Comparison of ENCODE assay signal across 22 cellular contexts in the genomic region with DNA sequence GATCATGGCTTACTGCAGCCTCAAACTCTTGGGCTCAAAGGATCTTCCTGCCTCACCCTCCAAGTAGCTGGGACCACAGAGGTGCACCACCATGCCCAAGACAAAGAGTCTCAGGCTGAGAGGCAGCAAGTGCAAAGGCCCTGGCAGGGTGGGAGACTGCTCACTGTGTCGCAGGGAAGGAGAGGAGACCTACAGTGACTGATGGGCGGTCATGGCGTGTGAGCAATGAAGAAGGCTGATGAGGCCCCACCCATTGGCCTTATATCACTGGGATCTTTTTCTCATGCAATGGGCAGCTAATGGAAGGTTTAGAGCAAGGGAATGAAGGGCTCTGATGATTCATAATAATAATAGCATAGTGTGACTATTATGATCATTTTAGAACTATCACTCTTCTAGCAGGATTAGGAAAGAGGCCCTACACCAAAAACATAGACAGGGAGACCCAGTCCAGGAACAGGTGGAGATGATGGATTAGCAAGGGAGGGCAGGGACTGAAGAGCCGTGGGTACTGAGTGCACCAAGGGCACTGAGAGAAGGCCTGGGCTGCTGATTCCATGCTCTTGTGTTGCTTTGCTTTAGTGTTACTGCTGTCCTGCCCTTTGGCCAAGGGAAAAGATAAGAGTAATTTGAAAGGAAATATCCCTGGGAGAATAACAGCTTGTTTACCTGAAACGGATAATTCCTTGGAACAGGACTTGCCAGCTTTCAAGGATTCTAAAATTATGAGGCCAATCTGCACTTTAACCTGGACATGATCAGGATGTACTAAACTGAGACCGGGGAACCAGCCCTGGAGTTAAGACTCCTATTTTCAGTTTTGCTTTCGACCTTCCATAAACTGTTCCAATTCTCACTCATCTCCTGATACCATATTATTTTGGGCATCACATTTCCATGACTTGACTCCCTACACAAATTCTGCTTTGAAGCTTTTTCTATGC. TPM values are rescaled to one million over a fixed set of nuclear protein-coding genes. Genes with fewer than 3 reads are reported as not detected.
DNase-seq lines count a peak whose midpoint lies in the region; ATAC-seq, FAIRE-seq and TF ChIP-seq lines count a peak whose summit lies in the region.
"Had no signal": no experiment of that assay in that cellular context is flagged by ENCODE, and none has a peak within 500 bp of the region (broad histone marks: within the 10 kb centered on the region; RNA-seq: fewer than 3 reads in every experiment).

No MANE protein-coding gene starts in this region.

- H2BK15ac ChIP-seq in H1 (ENCODE audit: low read length): no peak overlapping the region

- H3K4me1 Mint-ChIP-seq in activated CD8-positive, alpha-beta T cell treated with anti-CD3 and anti-CD28 coated beads for 36 hours (ENCODE audit: low read depth): peaks cover 58% of the 10 kb centered on the region
- peaks cover 55% of the 10 kb centered on the region for H3K4me1 Mint-ChIP-seq in activated CD8-positive, alpha-beta T cell treated with anti-CD3 and anti-CD28 coated beads, Interleukin-2, amount 10 ng/mL, durations not matched to agents 7 days and 5 days (ENCODE audit: low read depth)

- no peak overlapping the region for H3K14ac ChIP-seq in H1 (ENCODE audit: insufficient read length)

- H2AK5ac ChIP-seq in H1 (ENCODE audit: low read depth, low read length): no peak overlapping the region

- H4K91ac ChIP-seq in H1 (replicated peaks; ENCODE audit: insufficient read length, low read length): no peak overlapping the region

- H4K8ac ChIP-seq in H1 (ENCODE audit: extremely low read depth, insufficient read depth, low read length): no peak overlapping the region

- H3K9me3 Mint-ChIP-seq in activated CD8-positive, alpha-beta T cell treated with anti-CD3 and anti-CD28 coated beads for 36 hours: no peaks in the 10 kb centered on the region
- no peaks in the 10 kb centered on the region for H3K9me3 Mint-ChIP-seq in activated CD8-positive, alpha-beta T cell treated with anti-CD3 and anti-CD28 coated beads, Interleukin-2, amount 10 ng/mL, durations not matched to agents 7 days and 5 days (ENCODE audit: insufficient read depth)

- no peak overlapping the region; the same call in 1 of the 2 replicates for H3K18ac ChIP-seq in H1 (ENCODE audit: extremely low read depth, low read length)

- H3K79me1 ChIP-seq in H1 (ENCODE audit: low read depth, low read length): no peaks in the 10 kb centered on the region

- H3K9me2 ChIP-seq in Karpas-422 (replicated peaks; ENCODE audit: insufficient read depth, low read length): no peaks in the 10 kb centered on the region

- intact Hi-C loops in activated CD8-positive, alpha-beta T cell treated with anti-CD3 and anti-CD28 coated beads for 36 hours (cut with micrococcal nuclease): no loop called here
- intact Hi-C loops in spleen (cut with DNase I; ENCODE audit: low total_unique reads): no loop called here

- no peak for TF ChIP-seq EP300 in H1 (IDR thresholded peaks at IDR 0.05; ENCODE audit: borderline replicate concordance in 1 of 2, low read depth in 2 of 2, low read length in 2 of 2)

- H2BK12ac ChIP-seq in H1 (ENCODE audit: low read depth, low read length): peak overlapping the region; percentile 39; the same call in 1 of the 2 replicates

- no peak overlapping the region for H3K4me3 ChIP-seq in Karpas-422 (ENCODE audit: low read length)
- H3K4me3 ChIP-seq in H1 (ENCODE audit: extremely low read depth in 1 of 4, insufficient read depth in 2 of 4, low read depth in 3 of 4, low read length in 4 of 4): no peak overlapping the region
- H3K4me3 ChIP-seq in spleen: no peak overlapping the region
- H3K4me3 ChIP-seq: adrenal gland, suprapubic skin had no signal

- H4K20me1 ChIP-seq in Karpas-422 (ENCODE audit: insufficient read depth, low read depth, low read length) (no peaks in the 10 kb centered on the region), H1 (replicated peaks in 1 of 2; ENCODE audit: control insufficient read depth in 1 of 2, insufficient read depth in 2 of 2, low read length in 2 of 2) (no peaks in the 10 kb centered on the region)

- H3K27me3 ChIP-seq in Karpas-422 (ENCODE audit: low read length) (no peaks in the 10 kb centered on the region), H1 (replicated peaks in 1 of 4; ENCODE audit: control insufficient read depth in 3 of 4, extremely low read depth in 1 of 4, insufficient read depth in 3 of 4, low read length in 3 of 4) (no peaks in the 10 kb centered on the region), spleen (replicated peaks in 1 of 7) (peaks cover 0 to 5% (median 0%) of the 10 kb centered on the region in 7 donors)
- H3K27me3 ChIP-seq: adrenal gland, neutrophil, suprapubic skin had no signal

- no peak for TF ChIP-seq RAD21 in H1 (IDR thresholded peaks at IDR 0.05 in 1 of 2, conservative IDR thresholded peaks at IDR 0.05 in 1 of 2; ENCODE audit: low read depth in 2 of 2, low read length in 2 of 2)

- POLR2A ChIA-PET in activated CD8-positive, alpha-beta T cell treated with anti-CD3 and anti-CD28 coated beads for 36 hours (lab: Charles Lee): interaction anchor here (0.7 to 0.8 kb wide), 2 partner anchors 10 to 48 kb away, joined by 3 read pairs; no protein-coding TSS in a partner anchor
- POLR2A ChIA-PET in activated CD8-positive, alpha-beta T cell treated with anti-CD3 and anti-CD28 coated beads, Interleukin-2, amount 10 ng/mL, durations not matched to agents 7 days and 5 days (lab: Charles Lee): interaction anchor here (0.8 kb wide), 1 partner anchor 73 kb away, joined by 3 read pairs; no protein-coding TSS in a partner anchor
- POLR2A ChIA-PET in H1 (lab: Charles Lee; ENCODE audit: partially characterized antibody): no interaction called here

- no peak overlapping the region for H4K5ac ChIP-seq in H1 (ENCODE audit: insufficient read length, low read depth, low read length)

- H3K4me1 ChIP-seq in Karpas-422 (ENCODE audit: low read length) (peaks cover 13% of the 10 kb centered on the region), H1 (replicated peaks in 1 of 4; ENCODE audit: control insufficient read depth in 3 of 4, insufficient read depth in 4 of 4, low read length in 3 of 4) (peaks cover 0 to 4% (median 1%) of the 10 kb centered on the region in 4 experiments; a peak in 4 of 7 replicates), spleen (peaks cover 3 to 48% (median 10%) of the 10 kb centered on the region in 6 donors)
- H3K4me1 ChIP-seq: adrenal gland had no signal

- peak overlapping the region; percentile 71 for H3K27ac Mint-ChIP-seq in activated CD8-positive, alpha-beta T cell treated with anti-CD3 and anti-CD28 coated beads for 36 hours
- H3K27ac Mint-ChIP-seq in activated CD8-positive, alpha-beta T cell treated with anti-CD3 and anti-CD28 coated beads, Interleukin-2, amount 10 ng/mL, durations not matched to agents 7 days and 5 days: no peak overlapping the region

- peak; percentile 27 for ATAC-seq in activated CD8-positive, alpha-beta T cell treated with anti-CD3 and anti-CD28 coated beads for 36 hours
- no peak for ATAC-seq in activated CD8-positive, alpha-beta T cell treated with anti-CD3 and anti-CD28 coated beads, Interleukin-2, amount 10 ng/mL, durations not matched to agents 7 days and 5 days
- ATAC-seq in HG03442 (IDR thresholded peaks at IDR 0.05; ENCODE audit: unreplicated experiment): no peak

- peak overlapping the region; percentile 72; the same call in 1 of the 2 replicates for H2BK20ac ChIP-seq in H1 (ENCODE audit: low read length)

- peak overlapping the region; percentile 66; the same call in 1 of the 2 replicates for H2BK5ac ChIP-seq in H1 (ENCODE audit: low read depth, low read length)

- 84% methylated on average over 7 of the region's 7 CpGs; no CpG with 5 or more reads in 1 of the 2 experiments for WGBS in H1 (ENCODE audit: extremely low coverage in 1 of 2, insufficient coverage in 1 of 2, insufficient read length in 1 of 2, insufficient replicate concordance in 2 of 2, low coverage in 1 of 2, low lambda C conversion rate in 2 of 2, missing lambda C conversion rate in 1 of 2), 2 experiments
- 74 to 88% (median 83%) methylated on average over 7 of the region's 7 CpGs for WGBS in spleen, 5 donors

- no peak overlapping the region for H3K23ac ChIP-seq in H1 (ENCODE audit: insufficient read length)

- FAIRE-seq in H1 (lab: Jason Lieb, UNC): no peak

- DNase-seq in activated CD8-positive, alpha-beta T cell treated with anti-CD3 and anti-CD28 coated beads for 36 hours: no peak
- DNase-seq in activated CD8-positive, alpha-beta T cell treated with anti-CD3 and anti-CD28 coated beads, Interleukin-2, amount 10 ng/mL, durations not matched to agents 7 days and 5 days: no peak
- DNase-seq in Karpas-422 (peak; percentile 24), H1 (ENCODE audit: low read depth in 1 of 2, low spot score in 2 of 2) (no peak), spleen (no peak), caudate nucleus (lab: John Stamatoyannopoulos, UW) (no peak), SK-N-DZ (ENCODE audit: low spot score) (no peak)
- DNase-seq: activated CD4-positive, alpha-beta T cell treated with anti-CD3 and anti-CD28 coated beads, Interleukin-2, amount 50 U/mL, for 1 hour; adrenal gland; C1 segment of cervical spinal cord; DMS53; foreskin melanocyte; KG1; NCI-H1930; NCI-H446; NK-92 treated with Interleukin-12 subunit alpha and Interleukin-12 subunit beta, amount 100 ng/mL, for 24 hours; stimulated activated CD4-positive, alpha-beta T cell treated with anti-CD3 and anti-CD28 coated beads, Interleukin-4, amount 100 ng/mL, for 4 hours had no signal

- TF ChIP-seq POLR2A in H1 (IDR thresholded peaks at IDR 0.05; ENCODE audit: control extremely low read depth in 1 of 2, low read depth in 2 of 2, low read length in 2 of 2): no peak
- TF ChIP-seq POLR2A in spleen (IDR thresholded peaks at IDR 0.05): no peak

- H3K9ac ChIP-seq in Karpas-422 (ENCODE audit: low read length) (no peak overlapping the region), H1 (replicated peaks in 1 of 4; ENCODE audit: extremely low read depth in 1 of 4, low read depth in 3 of 4, low read length in 3 of 4) (no peak overlapping the region)

- no peaks in the 10 kb centered on the region for H3K79me2 ChIP-seq in Karpas-422 (ENCODE audit: low read length)
- H3K79me2 ChIP-seq in H1 (ENCODE audit: control insufficient read depth in 1 of 2, insufficient read depth in 2 of 2, low read length in 2 of 2): no peaks in the 10 kb centered on the region

- no peak overlapping the region for H3K4ac ChIP-seq in H1 (replicated peaks; ENCODE audit: insufficient read length, low read depth, low read length)

- H2BK120ac ChIP-seq in H1 (replicated peaks; ENCODE audit: low read depth, low read length): no peak overlapping the region

- TF ChIP-seq CTCF in activated CD8-positive, alpha-beta T cell treated with anti-CD3 and anti-CD28 coated beads for 36 hours (IDR thresholded peaks at IDR 0.05): no peak
- TF ChIP-seq CTCF in H1 (IDR thresholded peaks at IDR 0.05; ENCODE audit: control extremely low read depth in 1 of 3, insufficient read depth in 1 of 3, low read depth in 1 of 3, low read length in 3 of 3) (no peak), spleen (IDR thresholded peaks at IDR 0.05 in 8 of 11, conservative IDR thresholded peaks at IDR 0.05 in 3 of 11) (no peak)

- no peaks in the 10 kb centered on the region for H3K27me3 Mint-ChIP-seq in activated CD8-positive, alpha-beta T cell treated with anti-CD3 and anti-CD28 coated beads for 36 hours
- no peaks in the 10 kb centered on the region for H3K27me3 Mint-ChIP-seq in activated CD8-positive, alpha-beta T cell treated with anti-CD3 and anti-CD28 coated beads, Interleukin-2, amount 10 ng/mL, durations not matched to agents 7 days and 5 days (ENCODE audit: low read depth)

- H3K23me2 ChIP-seq in H1 (ENCODE audit: low read depth, low read length): no peaks in the 10 kb centered on the region; the same call in 1 of the 2 replicates

- H3K36me3 Mint-ChIP-seq in activated CD8-positive, alpha-beta T cell treated with anti-CD3 and anti-CD28 coated beads for 36 hours (ENCODE audit: low read depth): no peaks in the 10 kb centered on the region
- peaks cover 10% of the 10 kb centered on the region for H3K36me3 Mint-ChIP-seq in activated CD8-positive, alpha-beta T cell treated with anti-CD3 and anti-CD28 coated beads, Interleukin-2, amount 10 ng/mL, durations not matched to agents 7 days and 5 days (ENCODE audit: low read depth)

- CTCF ChIA-PET in activated CD8-positive, alpha-beta T cell treated with anti-CD3 and anti-CD28 coated beads for 36 hours (lab: Charles Lee): interaction anchor here (0.8 kb wide), 1 partner anchor 77 kb away, joined by 3 read pairs; no protein-coding TSS in a partner anchor
- CTCF ChIA-PET in activated CD8-positive, alpha-beta T cell treated with anti-CD3 and anti-CD28 coated beads, Interleukin-2, amount 10 ng/mL, durations not matched to agents 7 days and 5 days (lab: Charles Lee): interaction anchor here (1.7 kb wide), 1 partner anchor 10 kb away, joined by 5 read pairs; no protein-coding TSS in a partner anchor
- CTCF ChIA-PET in H1 (lab: Charles Lee; ENCODE audit: partially characterized antibody): interaction anchor here (0.7 to 1.2 kb wide), 2 partner anchors 464 to 1345 kb away, joined by 3 read pairs; no protein-coding TSS in a partner anchor

- H3K56ac ChIP-seq in H1 (replicated peaks; ENCODE audit: insufficient read length, low read depth, low read length): no peak overlapping the region

- no peaks in the 10 kb centered on the region for H3K9me3 ChIP-seq in Karpas-422 (ENCODE audit: low read length)
- no peaks in the 10 kb centered on the region for H3K9me3 ChIP-seq in H1 (ENCODE audit: insufficient read depth in 2 of 2, low read depth in 1 of 2, low read length in 1 of 2)
- no peaks in the 10 kb centered on the region for H3K9me3 ChIP-seq in spleen
- H3K9me3 ChIP-seq: adrenal gland, neutrophil, suprapubic skin had no signal

- H3K27ac ChIP-seq in Karpas-422 (ENCODE audit: low read length) (no peak overlapping the region), H1 (ENCODE audit: low read depth, low read length) (no peak overlapping the region), spleen (peak overlapping the region in 5 of 8 donors; percentile 5 to 35 (median 17)), caudate nucleus (ENCODE audit: low read depth, low read length) (no peak overlapping the region)
- H3K27ac ChIP-seq: adrenal gland, neutrophil, suprapubic skin had no signal

- H3K36me3 ChIP-seq in Karpas-422 (ENCODE audit: insufficient read depth, low read length) (no peaks in the 10 kb centered on the region), H1 (ENCODE audit: control insufficient read depth in 2 of 4, insufficient read depth in 4 of 4, low read length in 3 of 4) (no peaks in the 10 kb centered on the region), spleen (no peaks in the 10 kb centered on the region)
- H3K36me3 ChIP-seq: adrenal gland, neutrophil, suprapubic skin had no signal

- H2AFZ ChIP-seq in Karpas-422 (ENCODE audit: low read length): no peak overlapping the region
- H2AFZ ChIP-seq in H1 (ENCODE audit: low read length): no peak overlapping the region

- H3K4me2 ChIP-seq in Karpas-422 (ENCODE audit: low read depth, low read length, poor library complexity, severe bottlenecking) (no peak overlapping the region), H1 (ENCODE audit: insufficient read depth in 1 of 2, low read depth in 2 of 2, low read length in 2 of 2) (no peak overlapping the region)

- no peak overlapping the region for H3K4me3 Mint-ChIP-seq in activated CD8-positive, alpha-beta T cell treated with anti-CD3 and anti-CD28 coated beads for 36 hours
- H3K4me3 Mint-ChIP-seq in activated CD8-positive, alpha-beta T cell treated with anti-CD3 and anti-CD28 coated beads, Interleukin-2, amount 10 ng/mL, durations not matched to agents 7 days and 5 days: no peak overlapping the region

RNA-seq across cellular contexts. Expression of gene FAM9C, which starts 20.6 kb away (rescaled TPM):
- total RNA-seq in activated CD8-positive, alpha-beta T cell treated with anti-CD3 and anti-CD28 coated beads for 36 hours: not detected
- total RNA-seq in activated CD8-positive, alpha-beta T cell treated with anti-CD3 and anti-CD28 coated beads, Interleukin-2, amount 10 ng/mL, durations not matched to agents 7 days and 5 days: not detected
- not detected in 2 replicates for total RNA-seq in Karpas-422 (2014; rRNA removed; shearing (Covaris generic); ENCODE audit: low replicate concordance)
- not detected in 2 replicates for total RNA-seq in H1 (2021; fragmentation: NEBNext Ultra II Directional; extraction: Animal tissue kit (Norgen Biotek cat#: 25700))
- 0.03 TPM in 1 of 2 replicates, not detected in the other for polyA plus RNA-seq in H1 (2011; rRNA removed)
- 0.03 TPM for polyA plus RNA-seq in H1 (2011; cell fraction: cytosol; rRNA removed)
- polyA plus RNA-seq in H1 (2011; cell fraction: nucleus; rRNA removed): 0.04 TPM
- not detected in 4 replicates for polyA plus RNA-seq in H1 (2012, experiment 1 of 2)
- not detected for polyA plus RNA-seq in H1 (2012, experiment 2 of 2)
- polyA plus RNA-seq in H1 (2013, experiment 1 of 2): 0.02 TPM
- under 0.01 TPM for polyA plus RNA-seq in H1 (2013, experiment 2 of 2)
- not detected in 2 replicates for polyA minus RNA-seq in H1 (2011; rRNA and poly(A)+ RNA removed)
- polyA minus RNA-seq in H1 (2011; cell fraction: cytosol; rRNA and poly(A)+ RNA removed): not detected
- polyA minus RNA-seq in H1 (2011; cell fraction: nucleus; rRNA and poly(A)+ RNA removed): 0.30 TPM
- 10 to 100 TPM in 3 of 7 donors, under 1 TPM in 2, not detected in 2; 0.09 to 56.0 (median 12.3) TPM for total RNA-seq in spleen
- polyA plus RNA-seq in spleen: 10 to 100 TPM in 1 of 3 donors, under 1 TPM in 1, not detected in 1; 0.16 to 10.5 TPM
- not detected in 2 replicates for polyA plus RNA-seq in SK-N-DZ (2014; cell fraction: cytosol; rRNA removed)
- not detected in 2 replicates for polyA plus RNA-seq in SK-N-DZ (2014; cell fraction: nucleus; rRNA removed)
- total RNA-seq: epithelial cell of proximal tubule, kidney epithelial cell, suprapubic skin had no signal

RNA-seq across cellular contexts. Expression of gene TMSB4X, which starts 48.9 kb away (rescaled TPM):
- 1,000 to 10,000 TPM; 5,169 to 5,393 TPM for total RNA-seq in activated CD8-positive, alpha-beta T cell treated with anti-CD3 and anti-CD28 coated beads for 36 hours
- total RNA-seq in activated CD8-positive, alpha-beta T cell treated with anti-CD3 and anti-CD28 coated beads, Interleukin-2, amount 10 ng/mL, durations not matched to agents 7 days and 5 days: 1,000 to 10,000 TPM; 8,800 to 8,961 TPM
- 2,363 and 3,856 TPM in 2 replicates for total RNA-seq in Karpas-422 (2014; rRNA removed; shearing (Covaris generic); ENCODE audit: low replicate concordance)
- 2,063 and 2,127 TPM in 2 replicates for total RNA-seq in H1 (2021; fragmentation: NEBNext Ultra II Directional; extraction: Animal tissue kit (Norgen Biotek cat#: 25700))
- polyA plus RNA-seq in H1 (2011; rRNA removed): 898 and 2,112 TPM in 2 replicates
- polyA plus RNA-seq in H1 (2011; cell fraction: cytosol; rRNA removed): 2,037 TPM
- 1,449 TPM for polyA plus RNA-seq in H1 (2011; cell fraction: nucleus; rRNA removed)
- 3,988 to 5,303 TPM (median 4,778 TPM) in 4 replicates for polyA plus RNA-seq in H1 (2012, experiment 1 of 2)
- polyA plus RNA-seq in H1 (2012, experiment 2 of 2): 2,070 TPM
- 2,940 TPM for polyA plus RNA-seq in H1 (2013, experiment 1 of 2)
- 3,080 TPM for polyA plus RNA-seq in H1 (2013, experiment 2 of 2)
- 1,070 and 1,196 TPM in 2 replicates for polyA minus RNA-seq in H1 (2011; rRNA and poly(A)+ RNA removed)
- polyA minus RNA-seq in H1 (2011; cell fraction: cytosol; rRNA and poly(A)+ RNA removed): 423 TPM
- 584 TPM for polyA minus RNA-seq in H1 (2011; cell fraction: nucleus; rRNA and poly(A)+ RNA removed)
- over 10,000 TPM in 3 of 7 donors, 1,000 to 10,000 TPM in 4; 6,343 to 12,135 (median 6,919) TPM for total RNA-seq in spleen
- polyA plus RNA-seq in spleen: over 10,000 TPM; 14,844 to 19,174 (median 17,521) TPM
- polyA plus RNA-seq in SK-N-DZ (2014; cell fraction: cytosol; rRNA removed): 1,181 and 1,320 TPM in 2 replicates
- polyA plus RNA-seq in SK-N-DZ (2014; cell fraction: nucleus; rRNA removed): 393 and 471 TPM in 2 replicates

Comparison
In these comparisons a context has a peak if more than half of its experiments do, and no peak if none do; other contexts are left out.
1. H3K27ac ChIP-seq: peak in spleen (5 of 8); none in Karpas-422 (single experiment), H1 (single experiment) and caudate nucleus (single experiment).